ENCODE assay signal across 13 cellular contexts in genomic region chr1:10446790-10447422, GRCh38. TPM values are rescaled to one million over a fixed set of nuclear protein-coding genes. Genes with fewer than 3 reads are reported as not detected.
A peak's percentile ranks its signal among the peaks of the same experiment; 100 is the strongest.
DNase-seq lines count a peak whose midpoint lies in the region; ATAC-seq and TF ChIP-seq lines count a peak whose summit lies in the region.
"Had no signal": no experiment of that assay in that cellular context is flagged by ENCODE, and none has a peak within 500 bp of the region (broad histone marks: within the 10 kb centered on the region; RNA-seq: fewer than 3 reads in every experiment).

No MANE protein-coding gene starts in this region.

- no peaks in the 10 kb centered on the region for H3K9me3 ChIP-seq in HEK293 (ENCODE audit: control insufficient read depth, insufficient read depth, low read depth, low read length)
- H3K9me3 ChIP-seq: BLaER1, Caco-2 had no signal

- H3K4me1 ChIP-seq in HEK293 (ENCODE audit: control insufficient read depth, insufficient read depth, low read length) = no peaks in the 10 kb centered on the region
- H3K4me1 ChIP-seq: BLaER1, Caco-2 had no signal

- peaks cover 0 to 7% (median 4%) of the 10 kb centered on the region in 3 donors for H3K36me3 Mint-ChIP-seq in immature natural killer cell

- no peak for ATAC-seq in GM21825 (IDR thresholded peaks at IDR 0.05; ENCODE audit: unreplicated experiment)

- H3K4me3 ChIP-seq in HEK293 (ENCODE audit: low read depth, low read length) = no peak overlapping the region
- H3K4me3 ChIP-seq: BLaER1 had no signal

- peaks cover 0 to 39% of the 10 kb centered on the region in 2 experiments; a peak in 2 of 3 replicates for H3K36me3 ChIP-seq in HEK293 (ENCODE audit: control insufficient read depth in 2 of 2, insufficient read depth in 1 of 2, low read length in 2 of 2)

- DNase-seq in immature natural killer cell (peak in 2 of 3 donors; percentile 34 to 46), kidney tubule cell (ENCODE audit: low spot score) (no peak)
- DNase-seq: 8988T; AML-193; Caco-2; CD8-positive, alpha-beta memory T cell; DND-41; GDM1; HCEC 1CT; KBM-7 had no signal

- POLR2A ChIA-PET in HEK293 (lab: Yijun Ruan, JAX) = interaction anchor here (0.6 to 0.7 kb wide), 2 partner anchors 11 to 14 kb away, joined by 5 to 6 read pairs; no protein-coding TSS in a partner anchor

- CTCF ChIA-PET in HEK293 (lab: Yijun Ruan, JAX) = interaction anchor here (0.7 to 0.9 kb wide), 2 partner anchors 47 to 443 kb away, joined by 3 read pairs; no protein-coding TSS in a partner anchor

- no peaks in the 10 kb centered on the region for H3K9me3 Mint-ChIP-seq in immature natural killer cell
- H3K9me3 Mint-ChIP-seq: CD8-positive, alpha-beta memory T cell had no signal

- H3K27me3 Mint-ChIP-seq in immature natural killer cell (ENCODE audit: low read depth in 3 of 3) = peaks cover 2 to 5% (median 4%) of the 10 kb centered on the region in 3 donors
- H3K27me3 Mint-ChIP-seq: CD8-positive, alpha-beta memory T cell had no signal

- peak overlapping the region in 3 of 5 donors; percentile 38 to 64 (median 39) for H3K4me3 Mint-ChIP-seq in immature natural killer cell
- H3K4me3 Mint-ChIP-seq: CD8-positive, alpha-beta memory T cell had no signal

- peaks cover 7 to 10% of the 10 kb centered on the region in 2 donors for H3K4me1 Mint-ChIP-seq in immature natural killer cell
- H3K4me1 Mint-ChIP-seq: CD8-positive, alpha-beta memory T cell had no signal

- TF ChIP-seq CTCF in HEK293 (tag by site-specific recombination; IDR thresholded peaks at IDR 0.05) = no peak

- no peak overlapping the region for H3K27ac ChIP-seq in HEK293 (ENCODE audit: extremely low read depth, low read depth, low read length)
- H3K27ac ChIP-seq: BLaER1 had no signal

- peak overlapping the region in 3 of 6 donors; percentile 2 to 40 (median 33) for H3K27ac Mint-ChIP-seq in immature natural killer cell
- H3K27ac Mint-ChIP-seq: CD8-positive, alpha-beta memory T cell had no signal

TF ChIP-seq in HEK293, 187 proteins besides CTCF, POLR2A, EP300 and RAD21:
- TF ChIP-seq ZNF121 (tag by site-specific recombination; IDR thresholded peaks at IDR 0.05) (peak; percentile 96), ZNF202 (tag by site-specific recombination; IDR thresholded peaks at IDR 0.05; ENCODE audit: borderline replicate concordance) (no peak)

RNA-seq across cellular contexts. Expression of gene CORT, which starts 2.9 kb away (rescaled TPM):
- polyA plus RNA-seq in immature natural killer cell = not detected
- polyA plus RNA-seq: CD8-positive, alpha-beta memory T cell had no signal

RNA-seq across cellular contexts. Expression of gene CENPS, which starts 16.7 kb away (rescaled TPM):
- polyA plus RNA-seq in immature natural killer cell = 10 to 100 TPM in 1 of 3 donors, 1 to 10 TPM in 2; 7.8 to 12.1 (median 8.1) TPM

RNA-seq across cellular contexts. Expression of gene DFFA, which starts 25.4 kb away (rescaled TPM):
- 10 to 100 TPM; 24.9 to 37.6 (median 28.6) TPM for polyA plus RNA-seq in immature natural killer cell

RNA-seq across cellular contexts. Expression of gene PEX14, which starts 27.8 kb away (rescaled TPM):
- 1 to 10 TPM; 2.0 to 7.5 (median 4.1) TPM for polyA plus RNA-seq in immature natural killer cell

RNA-seq across cellular contexts. Expression of gene PGD, which starts 48.0 kb away (rescaled TPM):
- polyA plus RNA-seq in immature natural killer cell = 10 to 100 TPM; 43.9 to 51.3 (median 44.8) TPM
